Comparison of ENCODE assay signal across 1 cellular context in genomic region chr1:205800973-205801703, GRCh38.
TF ChIP-seq lines count a peak whose summit lies in the region.

No MANE protein-coding gene starts in this region.

TF ChIP-seq in IMR-90, 13 proteins besides CTCF, POLR2A, EP300 and RAD21:
- TF ChIP-seq NFE2L2 (IDR thresholded peaks at IDR 0.05; ENCODE audit: low read depth, low read length) = no peak
- TF ChIP-seq USF2 (IDR thresholded peaks at IDR 0.05; ENCODE audit: low read depth, low read length) = no peak
- TF ChIP-seq MAFK (IDR thresholded peaks at IDR 0.05; ENCODE audit: low read depth, low read length) = no peak
- TF ChIP-seq MXI1 (IDR thresholded peaks at IDR 0.05; ENCODE audit: borderline replicate concordance, low read depth, low read length) = no peak
